Comparison of ENCODE assay signal across 9 cellular contexts in genomic region chr19:3369337-3370213, GRCh38. TPM values are rescaled to one million over a fixed set of nuclear protein-coding genes. Genes with fewer than 3 reads are reported as not detected.
DNase-seq lines count a peak whose midpoint lies in the region; ATAC-seq and TF ChIP-seq lines count a peak whose summit lies in the region.
"Had no signal": no experiment of that assay in that cellular context is flagged by ENCODE, and none has a peak within 500 bp of the region (broad histone marks: within the 10 kb centered on the region; RNA-seq: fewer than 3 reads in every experiment).

No MANE protein-coding gene starts in this region.

- H3K4me1 ChIP-seq in colonic mucosa: no peaks in the 10 kb centered on the region
- H3K4me1 ChIP-seq in transverse colon: peaks cover 4 to 60% (median 37%) of the 10 kb centered on the region in 4 donors

- peaks cover 46% of the 10 kb centered on the region for H3K4me1 Mint-ChIP-seq in CD4-positive, alpha-beta T cell (ENCODE audit: low read depth)

- H3K27ac Mint-ChIP-seq in CD4-positive, alpha-beta T cell: peak overlapping the region; percentile 70
- H3K27ac Mint-ChIP-seq: IgD-negative memory B cell had no signal

- 29% methylated on average over 1 to 41 of the region's 42 CpGs for WGBS in transverse colon (ENCODE audit: low coverage in 1 of 2), 2 donors

- H3K36me3 Mint-ChIP-seq in CD4-positive, alpha-beta T cell (ENCODE audit: low read depth): no peaks in the 10 kb centered on the region

- in situ Hi-C loops in transverse colon (cut with MboI; ENCODE audit: low pct_ligation_motif_present in 1 of 4, low pct_unique_long_range_greater_than_20kb in 1 of 4, low sequenced_read_pairs in 3 of 4): no loop called here

- no peaks in the 10 kb centered on the region for H3K9me3 ChIP-seq in CD4-positive, alpha-beta T cell (ENCODE audit: control insufficient read depth, low read length)
- H3K9me3 ChIP-seq in MG63: no peaks in the 10 kb centered on the region
- no peaks in the 10 kb centered on the region for H3K9me3 ChIP-seq in colonic mucosa
- no peaks in the 10 kb centered on the region for H3K9me3 ChIP-seq in transverse colon

- H3K4me3 Mint-ChIP-seq in CD4-positive, alpha-beta T cell: peak overlapping the region; percentile 83

- CTCF ChIA-PET in CD4-positive, alpha-beta T cell (lab: Charles Lee): no interaction called here

- no peaks in the 10 kb centered on the region for H3K27me3 ChIP-seq in CD4-positive, alpha-beta T cell (ENCODE audit: control insufficient read depth, insufficient read depth, low read length)
- H3K27me3 ChIP-seq in MG63 (no peaks in the 10 kb centered on the region), colonic mucosa (no peaks in the 10 kb centered on the region), transverse colon (no peaks in the 10 kb centered on the region)

- H3K36me3 ChIP-seq in MG63: peaks cover 7% of the 10 kb centered on the region
- H3K36me3 ChIP-seq in colonic mucosa: no peaks in the 10 kb centered on the region
- H3K36me3 ChIP-seq in transverse colon: no peaks in the 10 kb centered on the region

- peak overlapping the region; percentile 52 to 79 for H3K9ac ChIP-seq in colonic mucosa (ENCODE audit: low read depth in 2 of 2, low read length in 2 of 2)

- POLR2A ChIA-PET in CD4-positive, alpha-beta T cell (lab: Charles Lee): no interaction called here

- peak overlapping the region; percentile 63 for H3K4me3 ChIP-seq in MG63
- no peak overlapping the region for H3K4me3 ChIP-seq in colonic mucosa
- peak overlapping the region; percentile 21 to 77 (median 42) for H3K4me3 ChIP-seq in transverse colon

- TF ChIP-seq CTCF in CD4-positive, alpha-beta T cell (IDR thresholded peaks at IDR 0.05): no peak
- TF ChIP-seq CTCF in colonic mucosa (IDR thresholded peaks at IDR 0.05) (no peak), transverse colon (IDR thresholded peaks at IDR 0.05) (peak in 3 of 5 experiments; percentile 8 to 33 (median 18))

- TF ChIP-seq POLR2A in transverse colon (IDR thresholded peaks at IDR 0.05): no peak

- no peaks in the 10 kb centered on the region for H3K27me3 Mint-ChIP-seq in CD4-positive, alpha-beta T cell

- H3K27ac ChIP-seq in CD4-positive, alpha-beta T cell (ENCODE audit: low read depth, low read length): no peak overlapping the region
- peak overlapping the region; percentile 81 for H3K27ac ChIP-seq in colonic mucosa
- peak overlapping the region; percentile 94 to 100 (median 97) for H3K27ac ChIP-seq in transverse colon

- intact Hi-C loops in CD4-positive, alpha-beta T cell (cut with DNase I, micrococcal nuclease): no loop called here
- intact Hi-C loops in colonic mucosa (cut with DNase I): no loop called here
- intact Hi-C loops in transverse colon (cut with DNase I; ENCODE audit: low total_unique reads): no loop called here

- ATAC-seq in CD4-positive, alpha-beta T cell (ENCODE audit: poor library complexity): no peak

- no peak for DNase-seq in CD4-positive, alpha-beta T cell
- DNase-seq in MG63 (peak; percentile 73), colonic mucosa (peak; percentile 47), medulla oblongata (ENCODE audit: extremely low spot score) (peak; percentile 82), transverse colon (peak; percentile 63), SW480 (ENCODE audit: low spot score) (no peak), NCI-H2171 (lab: John Stamatoyannopoulos, UW) (no peak), DMS114 treated with DMSO at 0.1 percent for 48 hours (lab: John Stamatoyannopoulos, UW; ENCODE audit: unreplicated experiment) (no peak)

- no peak for TF ChIP-seq EP300 in transverse colon (IDR thresholded peaks at IDR 0.05; ENCODE audit: low read depth)

- no peaks in the 10 kb centered on the region for H3K9me3 Mint-ChIP-seq in CD4-positive, alpha-beta T cell
- H3K9me3 Mint-ChIP-seq: IgD-negative memory B cell had no signal

RNA-seq across cellular contexts. Expression of gene NFIC, which starts 3.2 kb away (rescaled TPM):
- 10 to 100 TPM; 22.1 to 22.2 TPM for total RNA-seq in CD4-positive, alpha-beta T cell
- 1.7 and 14.1 TPM in 2 replicates for total RNA-seq in MG63 (2014; rRNA removed; shearing (Covaris generic); ENCODE audit: low replicate concordance)
- total RNA-seq in colonic mucosa (10 to 100 TPM; 42.0 to 71.3 TPM), transverse colon (100 to 1,000 TPM in 1 of 4 donors, 10 to 100 TPM in 3; 39.9 to 145 (median 68.1) TPM)

Comparison
In these comparisons a context has a peak if more than half of its experiments do, and no peak if none do; other contexts are left out.
1. DNase-seq: peak in MG63 (single experiment), colonic mucosa (single experiment), medulla oblongata (single experiment) and transverse colon (single experiment); none in CD4-positive, alpha-beta T cell (0 of 10), SW480 (single experiment), NCI-H2171 (single experiment) and DMS114 treated with DMSO at 0.1 percent for 48 hours (single experiment).
2. CTCF ChIP-seq: peak in transverse colon (3 of 5); none in CD4-positive, alpha-beta T cell (single experiment) and colonic mucosa (single experiment).